ENCODE assay signal across 17 cellular contexts in genomic region chr21:14722841-14723483, GRCh38.
"Had no signal": no experiment of that assay in that cellular context is flagged by ENCODE, and none has a peak within 500 bp of the region (broad histone marks: within the 10 kb centered on the region; RNA-seq: fewer than 3 reads in every experiment).

No MANE protein-coding gene starts in this region.

- H3K36me3 Mint-ChIP-seq: activated naive CD8-positive, alpha-beta T cell; naive B cell had no signal

- H3K9me3 ChIP-seq: breast epithelium, right atrium auricular region, thyroid gland had no signal

- H3K27me3 Mint-ChIP-seq: activated naive CD8-positive, alpha-beta T cell; naive B cell had no signal

- H3K9me3 Mint-ChIP-seq: T-helper 2 cell treated with Interferon-gamma antibody and Interleukin-4, amounts not matched to agents 5 μg/mL and 100 μg/mL, for 36 hours had no signal

- DNase-seq: activated CD4-positive, CD25-positive, alpha-beta regulatory T cell treated with anti-CD3 and anti-CD28 coated beads, Interleukin-2, amount 50 U/mL, for 72 hours; activated CD8-positive, alpha-beta memory T cell treated with anti-CD3 and anti-CD28 coated beads for 24 hours; activated gamma-delta T cell; aorta; dorsolateral prefrontal cortex; glutamatergic neuron; left colon; naive B cell; posterior cingulate gyrus; thyroid gland had no signal

- H3K27ac Mint-ChIP-seq: activated naive CD8-positive, alpha-beta T cell; naive B cell; T-helper 2 cell treated with Interferon-gamma antibody and Interleukin-4, amounts not matched to agents 5 μg/mL and 100 μg/mL, for 36 hours had no signal

- H3K4me3 Mint-ChIP-seq: activated naive CD8-positive, alpha-beta T cell; naive B cell; T-helper 2 cell treated with Interferon-gamma antibody and Interleukin-4, amounts not matched to agents 5 μg/mL and 100 μg/mL, for 36 hours had no signal

- H3K4me3 ChIP-seq: breast epithelium, dorsolateral prefrontal cortex, lung, right atrium auricular region, skin epidermis, thyroid gland had no signal

- H3K4me1 ChIP-seq: breast epithelium, right atrium auricular region, thyroid gland had no signal

- H3K27me3 ChIP-seq: breast epithelium, dorsolateral prefrontal cortex, right atrium auricular region, thyroid gland had no signal

- H3K36me3 ChIP-seq: breast epithelium, right atrium auricular region, thyroid gland had no signal

- ATAC-seq: esophagus mucosa, left colon had no signal

- H3K27ac ChIP-seq: breast epithelium, dorsolateral prefrontal cortex, right atrium auricular region, skin epidermis, thyroid gland had no signal
